ENCODE assay signal across 8 cellular contexts in the genomic region with DNA sequence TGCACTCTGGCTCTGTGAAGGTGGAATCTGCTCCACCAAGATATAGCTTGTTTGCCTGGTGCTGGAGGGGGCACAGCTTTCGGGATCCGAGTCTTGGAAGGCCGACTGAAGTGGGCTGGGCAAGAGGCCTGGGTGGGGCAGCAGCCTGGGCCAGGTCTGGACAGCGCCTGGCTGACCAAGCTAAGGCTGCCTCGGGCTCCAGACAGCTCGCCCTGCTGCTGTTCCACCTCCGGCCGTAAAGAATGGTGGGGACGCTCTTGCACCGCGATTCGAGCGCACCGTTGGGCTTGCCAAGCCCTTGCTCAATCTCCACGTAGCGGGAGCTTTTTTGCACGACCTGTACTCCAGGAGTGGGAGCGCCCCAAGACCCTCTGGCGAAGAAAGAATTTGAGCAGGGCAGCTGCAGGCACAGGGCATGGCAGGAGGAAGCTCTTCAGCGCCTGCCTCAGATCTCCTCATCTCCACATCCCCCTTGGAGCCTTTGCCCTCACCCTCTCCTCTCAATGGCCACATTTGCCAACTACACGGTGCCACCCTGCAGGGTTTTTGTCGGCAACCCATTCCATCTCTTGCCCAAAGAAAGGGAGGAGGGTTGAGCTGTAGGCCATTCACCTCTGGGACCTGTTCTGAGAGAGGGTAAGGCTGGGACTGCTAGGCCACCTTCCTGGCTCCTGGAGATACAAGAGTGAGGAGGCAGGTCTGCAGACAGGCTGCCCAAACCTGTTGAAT. TPM values are rescaled to one million over a fixed set of nuclear protein-coding genes. Genes with fewer than 3 reads are reported as not detected.
DNase-seq lines count a peak whose midpoint lies in the region; ATAC-seq and TF ChIP-seq lines count a peak whose summit lies in the region.

No MANE protein-coding gene starts in this region.

- ATAC-seq in Right ventricle myocardium inferior = peak; percentile 84
- ATAC-seq in GM18873 (IDR thresholded peaks at IDR 0.05; ENCODE audit: low FRiP score, unreplicated experiment) = no peak

- H3K79me2 ChIP-seq in hepatocyte = no peaks in the 10 kb centered on the region

- TF ChIP-seq CTCF in HEK293 (tag by site-specific recombination; IDR thresholded peaks at IDR 0.05) = peak; percentile 68
- TF ChIP-seq CTCF in hepatocyte (IDR thresholded peaks at IDR 0.05; ENCODE audit: poor library complexity) = peak; percentile 60

- POLR2A ChIA-PET in HEK293 (lab: Yijun Ruan, JAX) = interaction anchor here (1.7 to 2.3 kb wide), 2 partner anchors 221 to 884 kb away, joined by 7 to 8 read pairs; partner anchors contain the start of genes GABRE and GABRQ

- WGBS in hepatocyte (ENCODE audit: low lambda C conversion rate, missing lambda C conversion rate) = 44% methylated on average over 13 of the region's 22 CpGs

- intact Hi-C loops in Right ventricle myocardium inferior (cut with DNase I) = loop anchor here (2.0 to 10.0 kb wide), 2 partner anchors 881 to 1061 kb away; no protein-coding TSS in a partner anchor
- intact Hi-C loops in cardiac septum (cut with DNase I) = loop anchor here (10.0 kb wide), 1 partner anchor 591 kb away; no protein-coding TSS in a partner anchor

- H3K27ac ChIP-seq in HEK293 (ENCODE audit: extremely low read depth, low read depth, low read length) (no peak overlapping the region), hepatocyte (no peak overlapping the region)

- no peaks in the 10 kb centered on the region for H3K9me3 ChIP-seq in HEK293 (ENCODE audit: control insufficient read depth, insufficient read depth, low read depth, low read length)
- no peaks in the 10 kb centered on the region for H3K9me3 ChIP-seq in hepatocyte (ENCODE audit: low read depth)

- no peak for DNase-seq in Right ventricle myocardium inferior (ENCODE audit: missing footprints)
- DNase-seq in cardiac septum (ENCODE audit: low spot score) = no peak
- DNase-seq in NCI-H2029 (lab: John Stamatoyannopoulos, UW) = peak; percentile 45
- DNase-seq in amniotic stem cell (lab: John Stamatoyannopoulos, UW) = peak; percentile 14
- DNase-seq in hepatocyte (ENCODE audit: low spot score) = peak; percentile 74
- peak; percentile 12 for DNase-seq in smooth muscle cell of the brain vasculature (ENCODE audit: low read depth, low spot score)

- H2AFZ ChIP-seq in hepatocyte = no peak overlapping the region

- CTCF ChIA-PET in HEK293 (lab: Yijun Ruan, JAX) = interaction anchor here (0.6 to 7.9 kb wide), 42 partner anchors 10 to 1163 kb away, joined by 3 to 168 read pairs (median 4); no protein-coding TSS in a partner anchor

- no peaks in the 10 kb centered on the region for H4K20me1 ChIP-seq in hepatocyte (ENCODE audit: insufficient read depth, poor library complexity, severe bottlenecking)

- no peaks in the 10 kb centered on the region for H3K27me3 ChIP-seq in hepatocyte

- H3K4me3 ChIP-seq in HEK293 (ENCODE audit: low read depth, low read length) (no peak overlapping the region), hepatocyte (no peak overlapping the region)

- H3K4me2 ChIP-seq in hepatocyte = no peak overlapping the region

- no peaks in the 10 kb centered on the region for H3K9me2 ChIP-seq in hepatocyte (replicated peaks; ENCODE audit: insufficient read depth)

- H3K36me3 ChIP-seq in HEK293 (ENCODE audit: control insufficient read depth in 2 of 2, insufficient read depth in 1 of 2, low read length in 2 of 2) (no peaks in the 10 kb centered on the region), hepatocyte (replicated peaks; ENCODE audit: insufficient read depth, low read depth) (no peaks in the 10 kb centered on the region)

- H3K4me1 ChIP-seq in HEK293 (ENCODE audit: control insufficient read depth, insufficient read depth, low read length) = no peaks in the 10 kb centered on the region
- no peaks in the 10 kb centered on the region for H3K4me1 ChIP-seq in hepatocyte (ENCODE audit: insufficient read depth)

TF ChIP-seq in HEK293, 187 proteins besides CTCF, POLR2A, EP300 and RAD21:
- 0 out of 2 replicates have a peak, but pooled peaks have one; percentile 61 for TF ChIP-seq PBX3 (CRISPR knock-in tag; IDR thresholded peaks at IDR 0.05)
- peak; percentile 70; the same call in 1 of the 2 replicates for TF ChIP-seq ZNF449 (tag by site-specific recombination; IDR thresholded peaks at IDR 0.05)
- no peak for TF ChIP-seq ZNF704 (tag by site-specific recombination; IDR thresholded peaks at IDR 0.05)
- 0 out of 2 replicates have a peak, but pooled peaks have one; percentile 10 for TF ChIP-seq HOXD13 (CRISPR knock-in tag; IDR thresholded peaks at IDR 0.05; ENCODE audit: borderline replicate concordance)
- TF ChIP-seq, protein P1, sequence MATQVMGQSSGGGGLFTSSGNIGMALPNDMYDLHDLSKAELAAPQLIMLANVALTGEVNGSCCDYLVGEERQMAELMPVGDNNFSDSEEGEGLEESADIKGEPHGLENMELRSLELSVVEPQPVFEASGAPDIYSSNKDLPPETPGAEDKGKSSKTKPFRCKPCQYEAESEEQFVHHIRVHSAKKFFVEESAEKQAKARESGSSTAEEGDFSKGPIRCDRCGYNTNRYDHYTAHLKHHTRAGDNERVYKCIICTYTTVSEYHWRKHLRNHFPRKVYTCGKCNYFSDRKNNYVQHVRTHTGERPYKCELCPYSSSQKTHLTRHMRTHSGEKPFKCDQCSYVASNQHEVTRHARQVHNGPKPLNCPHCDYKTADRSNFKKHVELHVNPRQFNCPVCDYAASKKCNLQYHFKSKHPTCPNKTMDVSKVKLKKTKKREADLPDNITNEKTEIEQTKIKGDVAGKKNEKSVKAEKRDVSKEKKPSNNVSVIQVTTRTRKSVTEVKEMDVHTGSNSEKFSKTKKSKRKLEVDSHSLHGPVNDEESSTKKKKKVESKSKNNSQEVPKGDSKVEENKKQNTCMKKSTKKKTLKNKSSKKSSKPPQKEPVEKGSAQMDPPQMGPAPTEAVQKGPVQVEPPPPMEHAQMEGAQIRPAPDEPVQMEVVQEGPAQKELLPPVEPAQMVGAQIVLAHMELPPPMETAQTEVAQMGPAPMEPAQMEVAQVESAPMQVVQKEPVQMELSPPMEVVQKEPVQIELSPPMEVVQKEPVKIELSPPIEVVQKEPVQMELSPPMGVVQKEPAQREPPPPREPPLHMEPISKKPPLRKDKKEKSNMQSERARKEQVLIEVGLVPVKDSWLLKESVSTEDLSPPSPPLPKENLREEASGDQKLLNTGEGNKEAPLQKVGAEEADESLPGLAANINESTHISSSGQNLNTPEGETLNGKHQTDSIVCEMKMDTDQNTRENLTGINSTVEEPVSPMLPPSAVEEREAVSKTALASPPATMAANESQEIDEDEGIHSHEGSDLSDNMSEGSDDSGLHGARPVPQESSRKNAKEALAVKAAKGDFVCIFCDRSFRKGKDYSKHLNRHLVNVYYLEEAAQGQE (tag by site-specific recombination; IDR thresholded peaks at IDR 0.05) = peak; percentile 72; the same call in 1 of the 2 replicates
TF ChIP-seq in HEK293: peak in this region for 4.

RNA-seq across cellular contexts. Expression of gene CNGA2, which starts 18.9 kb away (rescaled TPM):
- total RNA-seq in Right ventricle myocardium inferior (not detected), cardiac septum (not detected), hepatocyte (not detected in 2 replicates)
- not detected in 2 replicates for polyA plus RNA-seq in hepatocyte

RNA-seq across cellular contexts. Expression of gene FATE1, which starts 37.6 kb away (rescaled TPM):
- total RNA-seq in Right ventricle myocardium inferior (not detected), cardiac septum (0.67 TPM), hepatocyte (not detected in 2 replicates)
- not detected in 2 replicates for polyA plus RNA-seq in hepatocyte

RNA-seq across cellular contexts. Expression of gene PRRG3, which starts 58.2 kb away (rescaled TPM):
- total RNA-seq in Right ventricle myocardium inferior (3.4 TPM), cardiac septum (1.1 TPM), hepatocyte (0.17 and 0.20 TPM in 2 replicates)
- 0.22 and 0.36 TPM in 2 replicates for polyA plus RNA-seq in hepatocyte

Comparison
In these comparisons a context has a peak if more than half of its experiments do, and no peak if none do; other contexts are left out.
1. DNase-seq: peak in NCI-H2029 (single experiment), amniotic stem cell (single experiment), hepatocyte (single experiment) and smooth muscle cell of the brain vasculature (single experiment); none in Right ventricle myocardium inferior (single experiment) and cardiac septum (single experiment).